Comparison of ENCODE assay signal across 1 cellular context in the genomic region with DNA sequence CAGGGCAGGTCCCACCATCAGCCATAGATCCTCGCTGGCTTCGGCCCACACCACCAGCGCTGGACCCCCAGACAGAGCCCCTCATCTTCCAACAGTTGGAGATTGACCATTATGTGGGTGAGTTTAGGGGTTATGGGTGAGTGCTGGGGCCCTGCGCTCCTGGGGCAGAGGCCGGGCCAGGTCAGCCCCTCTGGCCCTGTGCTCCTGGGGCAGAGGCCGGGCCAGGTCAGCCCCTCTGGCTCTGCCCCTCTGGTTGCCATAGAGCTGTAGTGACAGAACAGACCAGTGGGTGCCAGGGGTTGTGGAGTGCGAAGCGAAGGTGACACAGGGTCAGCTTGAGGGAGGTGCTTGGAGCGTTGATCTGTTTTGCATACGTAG.
TF ChIP-seq lines count a peak whose summit lies in the region.

No MANE protein-coding gene starts in this region.

TF ChIP-seq in GM23338, 12 proteins besides CTCF, POLR2A, EP300 and RAD21:
- TF ChIP-seq NANOG (IDR thresholded peaks at IDR 0.05; ENCODE audit: borderline replicate concordance) (no peak), CREB1 (CRISPR knock-in tag; IDR thresholded peaks at IDR 0.05; ENCODE audit: low read depth) (no peak), ZNF114 (CRISPR knock-in tag; IDR thresholded peaks at IDR 0.05) (no peak), POLR2AphosphoS5 (IDR thresholded peaks at IDR 0.05; ENCODE audit: low read depth) (no peak), JUNB (IDR thresholded peaks at IDR 0.05; ENCODE audit: unreplicated experiment) (no peak), ZNF331 (CRISPR knock-in tag; IDR thresholded peaks at IDR 0.05; ENCODE audit: low read depth) (no peak), STAT1 (IDR thresholded peaks at IDR 0.05; ENCODE audit: unreplicated experiment) (no peak)
- TF ChIP-seq, protein P1, sequence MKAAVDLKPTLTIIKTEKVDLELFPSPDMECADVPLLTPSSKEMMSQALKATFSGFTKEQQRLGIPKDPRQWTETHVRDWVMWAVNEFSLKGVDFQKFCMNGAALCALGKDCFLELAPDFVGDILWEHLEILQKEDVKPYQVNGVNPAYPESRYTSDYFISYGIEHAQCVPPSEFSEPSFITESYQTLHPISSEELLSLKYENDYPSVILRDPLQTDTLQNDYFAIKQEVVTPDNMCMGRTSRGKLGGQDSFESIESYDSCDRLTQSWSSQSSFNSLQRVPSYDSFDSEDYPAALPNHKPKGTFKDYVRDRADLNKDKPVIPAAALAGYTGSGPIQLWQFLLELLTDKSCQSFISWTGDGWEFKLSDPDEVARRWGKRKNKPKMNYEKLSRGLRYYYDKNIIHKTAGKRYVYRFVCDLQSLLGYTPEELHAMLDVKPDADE (IDR thresholded peaks at IDR 0.05) = no peak
- TF ChIP-seq, protein P2, sequence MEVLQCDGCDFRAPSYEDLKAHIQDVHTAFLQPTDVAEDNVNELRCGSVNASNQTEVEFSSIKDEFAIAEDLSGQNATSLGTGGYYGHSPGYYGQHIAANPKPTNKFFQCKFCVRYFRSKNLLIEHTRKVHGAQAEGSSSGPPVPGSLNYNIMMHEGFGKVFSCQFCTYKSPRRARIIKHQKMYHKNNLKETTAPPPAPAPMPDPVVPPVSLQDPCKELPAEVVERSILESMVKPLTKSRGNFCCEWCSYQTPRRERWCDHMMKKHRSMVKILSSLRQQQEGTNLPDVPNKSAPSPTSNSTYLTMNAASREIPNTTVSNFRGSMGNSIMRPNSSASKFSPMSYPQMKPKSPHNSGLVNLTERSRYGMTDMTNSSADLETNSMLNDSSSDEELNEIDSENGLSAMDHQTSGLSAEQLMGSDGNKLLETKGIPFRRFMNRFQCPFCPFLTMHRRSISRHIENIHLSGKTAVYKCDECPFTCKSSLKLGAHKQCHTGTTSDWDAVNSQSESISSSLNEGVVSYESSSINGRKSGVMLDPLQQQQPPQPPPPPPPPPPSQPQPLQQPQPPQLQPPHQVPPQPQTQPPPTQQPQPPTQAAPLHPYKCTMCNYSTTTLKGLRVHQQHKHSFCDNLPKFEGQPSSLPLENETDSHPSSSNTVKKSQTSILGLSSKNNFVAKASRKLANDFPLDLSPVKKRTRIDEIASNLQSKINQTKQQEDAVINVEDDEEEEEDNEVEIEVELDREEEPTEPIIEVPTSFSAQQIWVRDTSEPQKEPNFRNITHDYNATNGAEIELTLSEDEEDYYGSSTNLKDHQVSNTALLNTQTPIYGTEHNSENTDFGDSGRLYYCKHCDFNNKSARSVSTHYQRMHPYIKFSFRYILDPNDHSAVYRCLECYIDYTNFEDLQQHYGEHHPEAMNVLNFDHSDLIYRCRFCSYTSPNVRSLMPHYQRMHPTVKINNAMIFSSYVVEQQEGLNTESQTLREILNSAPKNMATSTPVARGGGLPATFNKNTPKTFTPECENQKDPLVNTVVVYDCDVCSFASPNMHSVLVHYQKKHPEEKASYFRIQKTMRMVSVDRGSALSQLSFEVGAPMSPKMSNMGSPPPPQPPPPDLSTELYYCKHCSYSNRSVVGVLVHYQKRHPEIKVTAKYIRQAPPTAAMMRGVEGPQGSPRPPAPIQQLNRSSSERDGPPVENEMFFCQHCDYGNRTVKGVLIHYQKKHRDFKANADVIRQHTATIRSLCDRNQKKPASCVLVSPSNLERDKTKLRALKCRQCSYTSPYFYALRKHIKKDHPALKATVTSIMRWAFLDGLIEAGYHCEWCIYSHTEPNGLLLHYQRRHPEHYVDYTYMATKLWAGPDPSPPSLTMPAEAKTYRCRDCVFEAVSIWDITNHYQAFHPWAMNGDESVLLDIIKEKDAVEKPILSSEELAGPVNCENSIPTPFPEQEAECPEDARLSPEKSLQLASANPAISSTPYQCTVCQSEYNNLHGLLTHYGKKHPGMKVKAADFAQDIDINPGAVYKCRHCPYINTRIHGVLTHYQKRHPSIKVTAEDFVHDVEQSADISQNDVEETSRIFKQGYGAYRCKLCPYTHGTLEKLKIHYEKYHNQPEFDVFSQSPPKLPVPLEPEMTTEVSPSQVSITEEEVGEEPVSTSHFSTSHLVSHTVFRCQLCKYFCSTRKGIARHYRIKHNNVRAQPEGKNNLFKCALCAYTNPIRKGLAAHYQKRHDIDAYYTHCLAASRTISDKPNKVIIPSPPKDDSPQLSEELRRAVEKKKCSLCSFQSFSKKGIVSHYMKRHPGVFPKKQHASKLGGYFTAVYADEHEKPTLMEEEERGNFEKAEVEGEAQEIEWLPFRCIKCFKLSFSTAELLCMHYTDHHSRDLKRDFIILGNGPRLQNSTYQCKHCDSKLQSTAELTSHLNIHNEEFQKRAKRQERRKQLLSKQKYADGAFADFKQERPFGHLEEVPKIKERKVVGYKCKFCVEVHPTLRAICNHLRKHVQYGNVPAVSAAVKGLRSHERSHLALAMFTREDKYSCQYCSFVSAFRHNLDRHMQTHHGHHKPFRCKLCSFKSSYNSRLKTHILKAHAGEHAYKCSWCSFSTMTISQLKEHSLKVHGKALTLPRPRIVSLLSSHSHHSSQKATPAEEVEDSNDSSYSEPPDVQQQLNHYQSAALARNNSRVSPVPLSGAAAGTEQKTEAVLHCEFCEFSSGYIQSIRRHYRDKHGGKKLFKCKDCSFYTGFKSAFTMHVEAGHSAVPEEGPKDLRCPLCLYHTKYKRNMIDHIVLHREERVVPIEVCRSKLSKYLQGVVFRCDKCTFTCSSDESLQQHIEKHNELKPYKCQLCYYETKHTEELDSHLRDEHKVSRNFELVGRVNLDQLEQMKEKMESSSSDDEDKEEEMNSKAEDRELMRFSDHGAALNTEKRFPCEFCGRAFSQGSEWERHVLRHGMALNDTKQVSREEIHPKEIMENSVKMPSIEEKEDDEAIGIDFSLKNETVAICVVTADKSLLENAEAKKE (CRISPR knock-in tag; IDR thresholded peaks at IDR 0.05) = no peak
TF ChIP-seq in GM23338: peak in this region for 0.
